ENCODE assay signal across 26 cellular contexts in genomic region chr2:46353509-46353908, GRCh38. TPM values are rescaled to one million over a fixed set of nuclear protein-coding genes. Genes with fewer than 3 reads are reported as not detected.
DNase-seq lines count a peak whose midpoint lies in the region; ATAC-seq and TF ChIP-seq lines count a peak whose summit lies in the region.
"Had no signal": no experiment of that assay in that cellular context is flagged by ENCODE, and none has a peak within 500 bp of the region (broad histone marks: within the 10 kb centered on the region; RNA-seq: fewer than 3 reads in every experiment).

No MANE protein-coding gene starts in this region.

- peaks cover 34% of the 10 kb centered on the region for H3K36me3 Mint-ChIP-seq in T-helper 2 cell treated with Interferon-gamma antibody and Interleukin-4, amounts not matched to agents 5 μg/mL and 100 μg/mL, for 36 hours (ENCODE audit: low read depth)
- H3K36me3 Mint-ChIP-seq: CD8-positive, alpha-beta T cell; memory B cell had no signal

- H4K20me1 ChIP-seq in KMS-11 (ENCODE audit: insufficient read depth) (no peaks in the 10 kb centered on the region), mammary epithelial cell (ENCODE audit: insufficient read depth, low read length) (no peaks in the 10 kb centered on the region)

- H3K79me2 ChIP-seq in KMS-11 (ENCODE audit: insufficient read depth, low read depth), result no peaks in the 10 kb centered on the region
- H3K79me2 ChIP-seq in mammary epithelial cell (ENCODE audit: insufficient read depth, low read length), result no peaks in the 10 kb centered on the region

- 0 out of 2 replicates have a peak overlapping the region, but pooled peaks have one; percentile 5 for H3K4me2 ChIP-seq in KMS-11
- H3K4me2 ChIP-seq in mammary epithelial cell (ENCODE audit: insufficient read depth, low read depth, low read length), result no peak overlapping the region

- CTCF ChIA-PET in mammary epithelial cell (lab: Charles Lee; ENCODE audit: low non-redundant PET), result no interaction called here

- H3K9ac ChIP-seq in KMS-11 (no peak overlapping the region), mammary epithelial cell (ENCODE audit: insufficient read depth, low read length) (no peak overlapping the region)

- H3K4me3 Mint-ChIP-seq in T-helper 2 cell treated with Interferon-gamma antibody and Interleukin-4, amounts not matched to agents 5 μg/mL and 100 μg/mL, for 36 hours, result no peak overlapping the region
- H3K4me3 Mint-ChIP-seq: memory B cell had no signal

- no peaks in the 10 kb centered on the region for H3K27me3 Mint-ChIP-seq in T-helper 2 cell treated with Interferon-gamma antibody and Interleukin-4, amounts not matched to agents 5 μg/mL and 100 μg/mL, for 36 hours (ENCODE audit: low read depth)
- H3K27me3 Mint-ChIP-seq: effector memory CD8-positive, alpha-beta T cell had no signal

- TF ChIP-seq POLR2A in heart left ventricle (IDR thresholded peaks at IDR 0.05) (no peak), upper lobe of left lung (IDR thresholded peaks at IDR 0.05) (no peak)

- no peak for TF ChIP-seq CTCF in heart left ventricle (IDR thresholded peaks at IDR 0.05)
- TF ChIP-seq CTCF in KMS-11 (conservative IDR thresholded peaks at IDR 0.05; ENCODE audit: low read depth, low read length), result no peak
- TF ChIP-seq CTCF in mammary epithelial cell (conservative IDR thresholded peaks at IDR 0.05 in 1 of 2, IDR thresholded peaks at IDR 0.05 in 1 of 2; ENCODE audit: extremely low read depth in 1 of 2, insufficient read depth in 1 of 2, low read depth in 1 of 2, low read length in 2 of 2), result no peak
- no peak for TF ChIP-seq CTCF in upper lobe of left lung (IDR thresholded peaks at IDR 0.05)

- H3K9me3 ChIP-seq in heart left ventricle (no peaks in the 10 kb centered on the region), right cardiac atrium (ENCODE audit: control insufficient read depth, low read length) (no peaks in the 10 kb centered on the region), mammary epithelial cell (replicated peaks; ENCODE audit: insufficient read depth, low read length) (no peaks in the 10 kb centered on the region), upper lobe of left lung (no peaks in the 10 kb centered on the region)
- H3K9me3 ChIP-seq: Peyer's patch, prostate gland, uterus had no signal

- WGBS in heart left ventricle, 4 donors, result 88 to 91% (median 90%) methylated on average over 6 of the region's 6 CpGs
- WGBS in right cardiac atrium, result 92% methylated on average over 6 of the region's 6 CpGs
- 83% methylated on average over 6 of the region's 6 CpGs for WGBS in mammary epithelial cell (ENCODE audit: low coverage, missing lambda C conversion rate)
- 74 to 79% methylated on average over 6 of the region's 6 CpGs for WGBS in upper lobe of left lung, 2 donors

- H3K4me3 ChIP-seq in heart left ventricle (no peak overlapping the region), right cardiac atrium (ENCODE audit: low read length) (no peak overlapping the region), KMS-11 (IDR thresholded peaks at IDR 0.05; ENCODE audit: insufficient read depth, low read depth, low read length) (no peak overlapping the region), mammary epithelial cell (replicated peaks in 1 of 3; ENCODE audit: insufficient read depth in 1 of 3, low read depth in 2 of 3, low read length in 3 of 3) (no peak overlapping the region), upper lobe of left lung (no peak overlapping the region)
- H3K4me3 ChIP-seq: coronary artery, Peyer's patch, prostate gland, uterus had no signal

- BruUV-seq in mammary epithelial cell (replicated peaks; lab: Mats Ljungman, UMichigan), result no TSS peak

- ATAC-seq in heart left ventricle (no peak), right cardiac atrium (no peak), upper lobe of left lung (ENCODE audit: low FRiP score in 2 of 2) (no peak), HG03045 (IDR thresholded peaks at IDR 0.05; ENCODE audit: unreplicated experiment) (no peak)
- ATAC-seq: activated CD4-positive, CD25-positive, alpha-beta regulatory T cell treated with anti-CD3 and anti-CD28 coated beads, Interleukin-2, amount 50 U/mL, for 24 hours; CD8-positive, alpha-beta T cell; effector memory CD8-positive, alpha-beta T cell had no signal

- H3K36me3 ChIP-seq in heart left ventricle (peaks cover 2 to 98% (median 82%) of the 10 kb centered on the region in 9 donors), KMS-11 (ENCODE audit: insufficient read depth) (no peaks in the 10 kb centered on the region), mammary epithelial cell (ENCODE audit: insufficient read depth, low read length) (peaks cover 12% of the 10 kb centered on the region), upper lobe of left lung (peaks cover 37 to 99% (median 58%) of the 10 kb centered on the region in 4 donors)
- H3K36me3 ChIP-seq: prostate gland, uterus had no signal

- H3K27ac Mint-ChIP-seq in T-helper 2 cell treated with Interferon-gamma antibody and Interleukin-4, amounts not matched to agents 5 μg/mL and 100 μg/mL, for 36 hours, result no peak overlapping the region
- H3K27ac Mint-ChIP-seq: effector memory CD8-positive, alpha-beta T cell; memory B cell had no signal

- intact Hi-C loops in heart left ventricle (cut with DNase I), result loop anchor here (2.0 to 5.0 kb wide), 5 partner anchors 36 to 296 kb away; partner anchors contain the start of gene EPAS1 (in 4 of the 10)
- intact Hi-C loops in right cardiac atrium (cut with DNase I), result loop anchor here in 1 of 4 donors (10.0 kb wide), 1 partner anchor 49 kb away; no protein-coding TSS in a partner anchor
- intact Hi-C loops in mammary epithelial cell (cut with micrococcal nuclease), result no loop called here

- H3K9me3 Mint-ChIP-seq in T-helper 2 cell treated with Interferon-gamma antibody and Interleukin-4, amounts not matched to agents 5 μg/mL and 100 μg/mL, for 36 hours, result no peaks in the 10 kb centered on the region
- H3K9me3 Mint-ChIP-seq: CD8-positive, alpha-beta T cell; effector memory CD8-positive, alpha-beta T cell; memory B cell had no signal

- H2AFZ ChIP-seq in KMS-11 (ENCODE audit: low read depth) (no peak overlapping the region), mammary epithelial cell (ENCODE audit: low read depth, low read length) (no peak overlapping the region)

- DNase-seq in heart left ventricle (no peak), right cardiac atrium (no peak), mammary epithelial cell (peak; percentile 32), upper lobe of left lung (no peak)
- DNase-seq in T-helper 2 cell treated with Interferon-gamma antibody and Interleukin-4, amounts not matched to agents 5 μg/mL and 100 μg/mL, for 36 hours (ENCODE audit: low spot score), result no peak
- DNase-seq: activated naive CD4-positive, alpha-beta T cell treated with anti-CD3 and anti-CD28 coated beads, Interleukin-2, amount 50 U/mL, for 16 hours; anterior cingulate cortex; CD8-positive, alpha-beta T cell; DMS153; effector memory CD8-positive, alpha-beta T cell; foreskin fibroblast; NCI-H1105 treated with DMSO at 0.1 percent for 48 hours; NCI-H2029; NCI-H2227 treated with DMSO at 0.1 percent for 48 hours; NCI-H748 treated with DMSO at 0.1 percent for 48 hours; Peyer's patch; SIG-M5; stimulated activated naive CD4-positive, alpha-beta T cell treated with Interleukin-2 at 50 U/mL for 16 hours; SW 1271; uterus had no signal

- TF ChIP-seq EP300 in upper lobe of left lung (IDR thresholded peaks at IDR 0.05), result no peak

- H3K4me1 Mint-ChIP-seq in T-helper 2 cell treated with Interferon-gamma antibody and Interleukin-4, amounts not matched to agents 5 μg/mL and 100 μg/mL, for 36 hours (ENCODE audit: low read depth), result peaks cover 67% of the 10 kb centered on the region

- H3K27me3 ChIP-seq in heart left ventricle (no peaks in the 10 kb centered on the region), right cardiac atrium (ENCODE audit: control insufficient read depth, insufficient read depth) (no peaks in the 10 kb centered on the region), KMS-11 (ENCODE audit: insufficient read depth, low read depth) (no peaks in the 10 kb centered on the region), mammary epithelial cell (ENCODE audit: insufficient read depth, low read length) (no peaks in the 10 kb centered on the region), upper lobe of left lung (no peaks in the 10 kb centered on the region)
- H3K27me3 ChIP-seq: Peyer's patch, uterus had no signal

- in situ Hi-C loops in mammary epithelial cell (cut with MboI; ENCODE audit: low sequenced_read_pairs in 2 of 2), result loop anchor here (10.0 kb wide), 3 partner anchors 59 to 349 kb away; partner anchors contain the start of gene EPAS1 (in 1 of the 2)

- peaks cover 15 to 84% (median 61%) of the 10 kb centered on the region in 12 donors for H3K4me1 ChIP-seq in heart left ventricle
- H3K4me1 ChIP-seq in right cardiac atrium (ENCODE audit: control insufficient read depth, insufficient read depth, low read length), result peaks cover 20% of the 10 kb centered on the region
- H3K4me1 ChIP-seq in KMS-11 (ENCODE audit: low read depth, poor library complexity, severe bottlenecking), result peaks cover 35% of the 10 kb centered on the region
- H3K4me1 ChIP-seq in mammary epithelial cell (ENCODE audit: insufficient read depth, low read length), result no peaks in the 10 kb centered on the region
- peaks cover 73 to 90% (median 81%) of the 10 kb centered on the region in 4 donors for H3K4me1 ChIP-seq in upper lobe of left lung
- H3K4me1 ChIP-seq: prostate gland, uterus had no signal

- dilution Hi-C loops in mammary epithelial cell (cut with HindIII; ENCODE audit: low sequenced_read_pairs), result no loop called here

- H3K27ac ChIP-seq in heart left ventricle, result peak overlapping the region in 8 of 12 donors; percentile 70 to 84 (median 79)
- H3K27ac ChIP-seq in right cardiac atrium (ENCODE audit: low read length), result no peak overlapping the region
- peak overlapping the region; percentile 17; the same call in 1 of the 2 replicates for H3K27ac ChIP-seq in KMS-11
- no peak overlapping the region for H3K27ac ChIP-seq in mammary epithelial cell (ENCODE audit: insufficient read depth, low read depth, low read length)
- peak overlapping the region in 3 of 4 donors; percentile 5 to 79 (median 26) for H3K27ac ChIP-seq in upper lobe of left lung
- H3K27ac ChIP-seq: prostate gland had no signal

RNA-seq across cellular contexts. Expression of gene EPAS1, which starts 56.3 kb away (rescaled TPM):
- total RNA-seq in heart left ventricle (100 to 1,000 TPM; 194 to 790 (median 216) TPM), right cardiac atrium (100 to 1,000 TPM; 210 to 340 (median 268) TPM), mammary epithelial cell (100 to 1,000 TPM; 130 to 174 TPM), upper lobe of left lung (1,000 to 10,000 TPM in 4 of 6 donors, 100 to 1,000 TPM in 2; 440 to 1,878 (median 1,131) TPM)
- polyA plus RNA-seq in heart left ventricle (100 to 1,000 TPM in 1 of 2 donors, 10 to 100 TPM in 1; 93.6 to 153 TPM), right cardiac atrium (149 TPM), mammary epithelial cell (182 TPM)
- 153 TPM for polyA minus RNA-seq in mammary epithelial cell

Comparison
In these comparisons a context has a peak if more than half of its experiments do, and no peak if none do; other contexts are left out.
1. H3K27ac ChIP-seq: peak in heart left ventricle (8 of 12), KMS-11 (single experiment) and upper lobe of left lung (3 of 4); none in right cardiac atrium (single experiment) and mammary epithelial cell (single experiment).